ENCODE assay signal across 8 cellular contexts in genomic region chrX:101417981-101418841, GRCh38.
DNase-seq lines count a peak whose midpoint lies in the region; ATAC-seq and TF ChIP-seq lines count a peak whose summit lies in the region.

No MANE protein-coding gene starts in this region.

- peak; percentile 47 for ATAC-seq in HG02973 (IDR thresholded peaks at IDR 0.05; ENCODE audit: unreplicated experiment)
- no peak for ATAC-seq in HG03565 (IDR thresholded peaks at IDR 0.05; ENCODE audit: unreplicated experiment)

- peak overlapping the region; percentile 59 for H3K4me3 ChIP-seq in retinal pigment epithelial cell (ENCODE audit: low read length)

- no peak for TF ChIP-seq CTCF in retinal pigment epithelial cell (conservative IDR thresholded peaks at IDR 0.05; ENCODE audit: low read depth, low read length)

- DNase-seq in NCI-H446 (lab: John Stamatoyannopoulos, UW) (peak; percentile 2 to 16), NCI-H446 treated with DMSO at 0.1 percent for 48 hours (lab: John Stamatoyannopoulos, UW) (no peak), SHP77 (lab: John Stamatoyannopoulos, UW) (peak; percentile 7 to 26), astrocyte of the hippocampus (ENCODE audit: low read depth, low spot score) (peak; percentile 60), hypothalamus (lab: John Stamatoyannopoulos, UW) (peak; percentile 2 to 67 (median 34)), retinal pigment epithelial cell (ENCODE audit: low read depth) (no peak)

Comparison
In these comparisons a context has a peak if more than half of its experiments do, and no peak if none do; other contexts are left out.
1. DNase-seq: peak in NCI-H446 (2 of 2), SHP77 (2 of 2), astrocyte of the hippocampus (single experiment) and hypothalamus (51 of 51); none in NCI-H446 treated with DMSO at 0.1 percent for 48 hours (single experiment) and retinal pigment epithelial cell (single experiment).